8 cellular contexts compared by ENCODE assay signal in genomic region chr17:35088647-35088910, GRCh38. TPM values are rescaled to one million over a fixed set of nuclear protein-coding genes. Genes with fewer than 3 reads are reported as not detected.
DNase-seq lines count a peak whose midpoint lies in the region; ATAC-seq, FAIRE-seq and TF ChIP-seq lines count a peak whose summit lies in the region.

No MANE protein-coding gene starts in this region.

- H3K27ac ChIP-seq in RWPE2 (ENCODE audit: poor library complexity, severe bottlenecking), result peak overlapping the region; percentile 96
- H3K27ac ChIP-seq in ovary, result peak overlapping the region; percentile 62 to 66

- TF ChIP-seq EP300 in ovary (IDR thresholded peaks at IDR 0.05), result no peak

- intact Hi-C loops in ovary (cut with DNase I), result loop anchor here in 3 of 4 donors (10.0 kb wide), 3 partner anchors 94 to 124 kb away; partner anchors contain the start of genes CCT6B (in 2 of the 3), ZNF830 (in 2 of the 3) and LIG3 (in 1 of the 3)

- CTCF ChIA-PET in activated CD8-positive, alpha-beta memory T cell treated with anti-CD3 and anti-CD28 coated beads, Interleukin-2, amount 10 ng/mL, durations not matched to agents 7 days and 5 days (lab: Charles Lee), result interaction anchor here (1.0 to 3.9 kb wide), 6 partner anchors 14 to 101 kb away, joined by 3 to 21 read pairs (median 10); partner anchors contain the start of genes RAD51D and RFFL

- 0 to 1% (median 1%) methylated on average over 13 of the region's 13 CpGs for WGBS in ovary, 3 donors

- peaks cover 3% of the 10 kb centered on the region for H3K36me3 Mint-ChIP-seq in activated CD8-positive, alpha-beta memory T cell treated with anti-CD3 and anti-CD28 coated beads, Interleukin-2, amount 10 ng/mL, durations not matched to agents 7 days and 5 days

- H3K27ac Mint-ChIP-seq in activated CD8-positive, alpha-beta memory T cell treated with anti-CD3 and anti-CD28 coated beads, Interleukin-2, amount 10 ng/mL, durations not matched to agents 7 days and 5 days, result peak overlapping the region; percentile 91

- peak overlapping the region; percentile 94 for H3K4me3 ChIP-seq in RWPE2 (ENCODE audit: severe bottlenecking)
- peak overlapping the region; percentile 74 for H3K4me3 ChIP-seq in ovary

- no peaks in the 10 kb centered on the region for H3K9me3 ChIP-seq in RWPE2 (ENCODE audit: severe bottlenecking)
- H3K9me3 ChIP-seq in ovary, result no peaks in the 10 kb centered on the region

- ATAC-seq in activated CD8-positive, alpha-beta memory T cell treated with anti-CD3 and anti-CD28 coated beads, Interleukin-2, amount 10 ng/mL, durations not matched to agents 7 days and 5 days, result no peak
- ATAC-seq in RWPE2 (ENCODE audit: low read depth), result no peak; the same call in 1 of the 3 replicates

- no peaks in the 10 kb centered on the region for H3K9me3 Mint-ChIP-seq in activated CD8-positive, alpha-beta memory T cell treated with anti-CD3 and anti-CD28 coated beads, Interleukin-2, amount 10 ng/mL, durations not matched to agents 7 days and 5 days (ENCODE audit: low read depth)

- peaks cover 44% of the 10 kb centered on the region for H3K4me1 ChIP-seq in RWPE2 (ENCODE audit: insufficient read depth, poor library complexity, severe bottlenecking)
- peaks cover 6% of the 10 kb centered on the region for H3K4me1 ChIP-seq in ovary (ENCODE audit: insufficient read depth)

- no peak for FAIRE-seq in D721Med (lab: Jason Lieb, UNC)

- TF ChIP-seq POLR2A in erythroblast (IDR thresholded peaks at IDR 0.05; ENCODE audit: low read length), result no peak
- no peak for TF ChIP-seq POLR2A in ovary (IDR thresholded peaks at IDR 0.05)

- peak overlapping the region; percentile 92 for H3K4me3 Mint-ChIP-seq in activated CD8-positive, alpha-beta memory T cell treated with anti-CD3 and anti-CD28 coated beads, Interleukin-2, amount 10 ng/mL, durations not matched to agents 7 days and 5 days

- no peak for TF ChIP-seq CTCF in RWPE2 (IDR thresholded peaks at IDR 0.05; ENCODE audit: poor library complexity, severe bottlenecking)
- no peak for TF ChIP-seq CTCF in ovary (IDR thresholded peaks at IDR 0.05)
- TF ChIP-seq CTCF in D721Med (IDR thresholded peaks at IDR 0.05; ENCODE audit: insufficient read depth, missing control alignments), result no peak

- no peaks in the 10 kb centered on the region for H3K27me3 ChIP-seq in RWPE2 (ENCODE audit: insufficient read depth, poor library complexity, severe bottlenecking)
- no peaks in the 10 kb centered on the region for H3K27me3 ChIP-seq in ovary

- no peak for DNase-seq in activated CD8-positive, alpha-beta memory T cell treated with anti-CD3 and anti-CD28 coated beads, Interleukin-2, amount 10 ng/mL, durations not matched to agents 7 days and 5 days
- DNase-seq in activated CD8-positive, alpha-beta memory T cell treated with anti-CD3 and anti-CD28 coated beads for 24 hours, result no peak
- DNase-seq in RWPE2 (ENCODE audit: low spot score), result no peak
- DNase-seq in erythroblast (lab: John Stamatoyannopoulos, UW), result peak; percentile 63 to 78
- DNase-seq in ovary, result peak in 1 of 5 donors; percentile 45
- DNase-seq in NCI-H146 (lab: John Stamatoyannopoulos, UW), result no peak
- no peak for DNase-seq in mesenteric fat pad (ENCODE audit: low spot score)
- no peak for DNase-seq in D721Med (ENCODE audit: insufficient read length, low spot score)

- peaks cover 57% of the 10 kb centered on the region for H3K4me1 Mint-ChIP-seq in activated CD8-positive, alpha-beta memory T cell treated with anti-CD3 and anti-CD28 coated beads, Interleukin-2, amount 10 ng/mL, durations not matched to agents 7 days and 5 days

- no peaks in the 10 kb centered on the region for H3K27me3 Mint-ChIP-seq in activated CD8-positive, alpha-beta memory T cell treated with anti-CD3 and anti-CD28 coated beads, Interleukin-2, amount 10 ng/mL, durations not matched to agents 7 days and 5 days

- H3K36me3 ChIP-seq in RWPE2 (ENCODE audit: low read depth), result no peaks in the 10 kb centered on the region
- H3K36me3 ChIP-seq in ovary, result no peaks in the 10 kb centered on the region

RNA-seq across cellular contexts. Expression of gene RFFL, which starts 25.1 kb away (rescaled TPM):
- total RNA-seq in activated CD8-positive, alpha-beta memory T cell treated with anti-CD3 and anti-CD28 coated beads, Interleukin-2, amount 10 ng/mL, durations not matched to agents 7 days and 5 days, result 10 to 100 TPM; 47.7 to 52.2 TPM
- 10 to 100 TPM; 10.4 to 23.9 (median 18.8) TPM for total RNA-seq in ovary
- polyA plus RNA-seq in ovary, result 1 to 10 TPM; 6.3 to 9.8 TPM
- 23.7 TPM for total RNA-seq in mesenteric fat pad

RNA-seq across cellular contexts. Expression of gene RAD51D, which starts 31.1 kb away (rescaled TPM):
- 10 to 100 TPM; 34.0 to 43.0 TPM for total RNA-seq in activated CD8-positive, alpha-beta memory T cell treated with anti-CD3 and anti-CD28 coated beads, Interleukin-2, amount 10 ng/mL, durations not matched to agents 7 days and 5 days
- total RNA-seq in ovary, result 10 to 100 TPM in 5 of 7 donors, 1 to 10 TPM in 2; 7.3 to 16.7 (median 11.5) TPM
- polyA plus RNA-seq in ovary, result 1 to 10 TPM; 7.5 to 9.3 TPM
- 10.6 TPM for total RNA-seq in mesenteric fat pad

RNA-seq across cellular contexts. Expression of gene FNDC8, which starts 32.8 kb away (rescaled TPM):
- total RNA-seq in activated CD8-positive, alpha-beta memory T cell treated with anti-CD3 and anti-CD28 coated beads, Interleukin-2, amount 10 ng/mL, durations not matched to agents 7 days and 5 days, result not detected
- total RNA-seq in ovary (not detected), mesenteric fat pad (not detected)
- not detected for polyA plus RNA-seq in ovary

RNA-seq across cellular contexts. Expression of gene NLE1, which starts 53.5 kb away (rescaled TPM):
- 10 to 100 TPM; 23.0 to 30.5 TPM for total RNA-seq in activated CD8-positive, alpha-beta memory T cell treated with anti-CD3 and anti-CD28 coated beads, Interleukin-2, amount 10 ng/mL, durations not matched to agents 7 days and 5 days
- total RNA-seq in ovary, result 10 to 100 TPM; 11.7 to 26.5 (median 22.2) TPM
- 10 to 100 TPM; 10.6 to 12.2 TPM for polyA plus RNA-seq in ovary
- total RNA-seq in mesenteric fat pad, result 14.0 TPM

RNA-seq across cellular contexts. Expression of gene UNC45B, which starts 59.0 kb away (rescaled TPM):
- under 1 TPM in 1 of 2 experiments, not detected in 1; 0.06 TPM for total RNA-seq in activated CD8-positive, alpha-beta memory T cell treated with anti-CD3 and anti-CD28 coated beads, Interleukin-2, amount 10 ng/mL, durations not matched to agents 7 days and 5 days
- under 1 TPM in 3 of 7 donors, not detected in 4; 0.05 to 0.10 (median 0.05) TPM for total RNA-seq in ovary
- polyA plus RNA-seq in ovary, result under 1 TPM; 0.05 to 0.10 TPM
- total RNA-seq in mesenteric fat pad, result not detected

Comparison
In these comparisons a context has a peak if more than half of its experiments do, and no peak if none do; other contexts are left out.
1. DNase-seq: peak in erythroblast (2 of 2); none in activated CD8-positive, alpha-beta memory T cell treated with anti-CD3 and anti-CD28 coated beads, Interleukin-2, amount 10 ng/mL, durations not matched to agents 7 days and 5 days (single experiment), activated CD8-positive, alpha-beta memory T cell treated with anti-CD3 and anti-CD28 coated beads for 24 hours (single experiment), RWPE2 (single experiment), NCI-H146 (single experiment), mesenteric fat pad (single experiment) and D721Med (single experiment).